ENCODE assay signal across 21 cellular contexts in the genomic region with DNA sequence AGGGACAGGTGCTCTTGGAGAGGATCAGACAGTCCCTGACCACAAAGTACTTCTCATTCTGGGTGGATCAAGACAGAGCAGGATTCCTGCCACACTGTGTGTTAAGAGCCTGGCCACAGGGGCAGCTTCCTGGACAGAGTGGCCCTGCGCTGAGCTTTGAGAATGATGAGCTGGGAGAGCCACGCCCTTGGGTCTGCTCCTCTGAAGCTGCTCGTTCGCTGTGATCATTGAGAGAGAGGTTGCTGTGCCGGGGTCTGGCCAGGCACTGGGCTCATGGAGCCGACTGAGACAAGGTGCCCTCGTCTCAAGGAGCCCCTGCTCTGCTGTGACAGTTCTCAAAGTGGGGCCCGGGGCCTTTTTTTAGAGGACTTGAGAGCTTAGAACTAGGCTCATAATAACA. TPM values are rescaled to one million over a fixed set of nuclear protein-coding genes. Genes with fewer than 3 reads are reported as not detected.
"Had no signal": no experiment of that assay in that cellular context is flagged by ENCODE, and none has a peak within 500 bp of the region (broad histone marks: within the 10 kb centered on the region; RNA-seq: fewer than 3 reads in every experiment).

No MANE protein-coding gene starts in this region.

- H3K4me3 ChIP-seq: ascending aorta, breast epithelium, lung had no signal

- H3K27ac ChIP-seq: ascending aorta, breast epithelium, foreskin keratinocyte had no signal

- H3K4me3 Mint-ChIP-seq: activated naive CD4-positive, alpha-beta T cell treated with anti-CD3 and anti-CD28 coated beads, Interleukin-2, amount 50 U/mL, for 24 hours; activated T-cell treated with anti-CD3 and anti-CD28 coated beads, Interleukin-2, amount 50 U/mL, for 72 hours; dendritic cell treated with granulocyte-macrophage colony-stimulating factor and Interleukin-4, amounts not matched to agents 40 ng/mL and 50 ng/mL, for 4 days; mesothelial cell of epicardium; nephron progenitor cell; stimulated activated naive CD8-positive, alpha-beta T cell treated with anti-CD3 and anti-CD28 coated beads, Interleukin-15, Interleukin-2, amounts not matched to agents 100 ng/mL and 50 ng/mL, for 24 hours; T-helper 17 cell had no signal

- H3K9me3 Mint-ChIP-seq: activated naive CD4-positive, alpha-beta T cell treated with anti-CD3 and anti-CD28 coated beads, Interleukin-2, amount 50 U/mL, for 24 hours; activated T-cell treated with anti-CD3 and anti-CD28 coated beads, Interleukin-2, amount 50 U/mL, for 72 hours; dendritic cell treated with granulocyte-macrophage colony-stimulating factor and Interleukin-4, amounts not matched to agents 40 ng/mL and 50 ng/mL, for 4 days; mesothelial cell of epicardium; stimulated activated naive CD8-positive, alpha-beta T cell treated with anti-CD3 and anti-CD28 coated beads, Interleukin-15, Interleukin-2, amounts not matched to agents 100 ng/mL and 50 ng/mL, for 24 hours had no signal

- H3K9me3 ChIP-seq: ascending aorta, breast epithelium had no signal

- H3K27me3 ChIP-seq: ascending aorta, breast epithelium had no signal

- ATAC-seq: activated T-cell treated with anti-CD3 and anti-CD28 coated beads, Interleukin-2, amount 50 U/mL, for 72 hours; foreskin keratinocyte; T-helper 17 cell had no signal

- DNase-seq: activated CD4-positive, alpha-beta T cell treated with anti-CD3 and anti-CD28 coated beads, Interleukin-2, amount 50 U/mL, for 4 hours; activated gamma-delta T cell; activated T-cell treated with anti-CD3 and anti-CD28 coated beads, Interleukin-2, amount 50 U/mL, for 72 hours; cerebellar nuclear complex; effector memory CD4-positive, alpha-beta T cell; foreskin keratinocyte; hypothalamus; islet precursor cell; nephron progenitor cell; occipital lobe; retina; T-helper 17 cell had no signal

- H3K27ac Mint-ChIP-seq: activated naive CD4-positive, alpha-beta T cell treated with anti-CD3 and anti-CD28 coated beads, Interleukin-2, amount 50 U/mL, for 24 hours; activated T-cell treated with anti-CD3 and anti-CD28 coated beads, Interleukin-2, amount 50 U/mL, for 72 hours; dendritic cell treated with granulocyte-macrophage colony-stimulating factor and Interleukin-4, amounts not matched to agents 40 ng/mL and 50 ng/mL, for 4 days; mesothelial cell of epicardium; nephron progenitor cell; stimulated activated naive CD8-positive, alpha-beta T cell treated with anti-CD3 and anti-CD28 coated beads, Interleukin-15, Interleukin-2, amounts not matched to agents 100 ng/mL and 50 ng/mL, for 24 hours; T-helper 17 cell had no signal

- H3K4me1 ChIP-seq: ascending aorta, foreskin keratinocyte had no signal

- H3K36me3 Mint-ChIP-seq: activated naive CD4-positive, alpha-beta T cell treated with anti-CD3 and anti-CD28 coated beads, Interleukin-2, amount 50 U/mL, for 24 hours; mesothelial cell of epicardium had no signal

- H3K36me3 ChIP-seq: ascending aorta, breast epithelium had no signal

RNA-seq across cellular contexts. Expression of a gene that starts 1.4 kb away (rescaled TPM):
- total RNA-seq: activated CD8-positive, alpha-beta memory T cell treated with anti-CD3 and anti-CD28 coated beads for 36 hours; activated T-cell treated with anti-CD3 and anti-CD28 coated beads, Interleukin-2, amount 50 U/mL, for 72 hours; ascending aorta; foreskin keratinocyte; lung; mesothelial cell of epicardium; occipital lobe; T-helper 17 cell; temporal lobe had no signal
- polyA plus RNA-seq: foreskin keratinocyte, lung had no signal

RNA-seq across cellular contexts. Expression of a gene that starts 7.3 kb away (rescaled TPM):
- total RNA-seq: activated CD8-positive, alpha-beta memory T cell treated with anti-CD3 and anti-CD28 coated beads for 36 hours; activated T-cell treated with anti-CD3 and anti-CD28 coated beads, Interleukin-2, amount 50 U/mL, for 72 hours; foreskin keratinocyte; T-helper 17 cell had no signal

RNA-seq across cellular contexts. Expression of a gene that starts 33.5 kb away (rescaled TPM):
- total RNA-seq: ascending aorta had no signal
